ENCODE assay signal across 22 cellular contexts in genomic region chr13:59609421-59609820, GRCh38.
"Had no signal": no experiment of that assay in that cellular context is flagged by ENCODE, and none has a peak within 500 bp of the region (broad histone marks: within the 10 kb centered on the region; RNA-seq: fewer than 3 reads in every experiment).

No MANE protein-coding gene starts in this region.

- H3K4me3 ChIP-seq: esophagus squamous epithelium, gastrocnemius medialis, heart right ventricle, left lung, lower lobe of right lung had no signal

- H3K27me3 ChIP-seq: esophagus squamous epithelium, gastrocnemius medialis, heart right ventricle, left lung had no signal

- H3K4me3 Mint-ChIP-seq: dendritic cell treated with granulocyte-macrophage colony-stimulating factor and Interleukin-4, amounts not matched to agents 40 ng/mL and 50 ng/mL, for 4 days; effector memory CD8-positive, alpha-beta T cell; endodermal cell; naive thymus-derived CD4-positive, alpha-beta T cell had no signal

- DNase-seq: cortex of kidney; effector CD8-positive, alpha-beta T cell; effector memory CD8-positive, alpha-beta T cell; endodermal cell; esophagus squamous epithelium; foreskin fibroblast; foreskin melanocyte; gastrocnemius medialis; glutamatergic neuron; head of caudate nucleus; heart right ventricle; hippocampal formation; left cardiac atrium; left lung; left ventricle myocardium superior; lower lobe of right lung; mesenchymal stem cell; midbrain; naive thymus-derived CD4-positive, alpha-beta T cell had no signal

- H3K27ac Mint-ChIP-seq: dendritic cell treated with granulocyte-macrophage colony-stimulating factor and Interleukin-4, amounts not matched to agents 40 ng/mL and 50 ng/mL, for 4 days; effector memory CD8-positive, alpha-beta T cell; endodermal cell; naive thymus-derived CD4-positive, alpha-beta T cell had no signal

- H3K36me3 ChIP-seq: esophagus squamous epithelium, gastrocnemius medialis, heart right ventricle, left lung, lower lobe of right lung had no signal

- ATAC-seq: effector memory CD8-positive, alpha-beta T cell; esophagus mucosa; gastrocnemius medialis; heart right ventricle; left cardiac atrium; left lung; left ventricle myocardium superior; lower lobe of right lung; naive thymus-derived CD4-positive, alpha-beta T cell had no signal

- H3K9me3 Mint-ChIP-seq: effector memory CD8-positive, alpha-beta T cell; endodermal cell had no signal

- H3K27ac ChIP-seq: epithelial cell of prostate, esophagus squamous epithelium, gastrocnemius medialis, heart right ventricle, left lung, lower lobe of right lung had no signal

- H3K4me1 ChIP-seq: esophagus squamous epithelium, gastrocnemius medialis, heart right ventricle, left lung, lower lobe of right lung had no signal
